ENCODE assay signal across 9 cellular contexts in genomic region chr3:52005571-52005986, GRCh38. TPM values are rescaled to one million over a fixed set of nuclear protein-coding genes. Genes with fewer than 3 reads are reported as not detected.
A peak's percentile ranks its signal among the peaks of the same experiment; 100 is the strongest.
DNase-seq lines count a peak whose midpoint lies in the region; ATAC-seq, FAIRE-seq and TF ChIP-seq lines count a peak whose summit lies in the region.
"Had no signal": no experiment of that assay in that cellular context is flagged by ENCODE, and none has a peak within 500 bp of the region (broad histone marks: within the 10 kb centered on the region; RNA-seq: fewer than 3 reads in every experiment).

No MANE protein-coding gene starts in this region.

- CTCF ChIA-PET in A673 (lab: Charles Lee) (interaction anchor here (0.5 to 1.0 kb wide), 2 partner anchors 47 to 50 kb away, joined by 3 to 4 read pairs; no protein-coding TSS in a partner anchor), mammary epithelial cell (lab: Charles Lee; ENCODE audit: low non-redundant PET) (interaction anchor here (0.5 to 0.6 kb wide), 2 partner anchors 113 to 122 kb away, joined by 3 to 8 read pairs; no protein-coding TSS in a partner anchor), HepG2 (lab: Yijun Ruan, JAX; ENCODE audit: low intra/inter-chr PET ratio, low total read pairs) (interaction anchor here (9.0 kb wide), 1 partner anchor 138 kb away, joined by 110 read pairs; no protein-coding TSS in a partner anchor)

- no peaks in the 10 kb centered on the region for H3K79me2 ChIP-seq in mammary epithelial cell (ENCODE audit: insufficient read depth, low read length)
- H3K79me2 ChIP-seq in HepG2 (ENCODE audit: insufficient read depth, low read length) = no peaks in the 10 kb centered on the region

- DNase-seq in A673 (ENCODE audit: low spot score) (peak; percentile 78), Kasumi-1 (lab: John Stamatoyannopoulos, UW) (peak; percentile 26 to 49), mammary epithelial cell (peak; percentile 63), HepG2 (ENCODE audit: low spot score) (no peak), NCI-H526 (lab: John Stamatoyannopoulos, UW) (no peak), mucosa of descending colon (no peak)
- DNase-seq: DMS53 had no signal

- H3K9me3 ChIP-seq in A673 (ENCODE audit: low read depth, low read length, poor library complexity, severe bottlenecking) (no peaks in the 10 kb centered on the region), mammary epithelial cell (replicated peaks; ENCODE audit: insufficient read depth, low read length) (no peaks in the 10 kb centered on the region), HepG2 (ENCODE audit: low read length) (no peaks in the 10 kb centered on the region), mucosa of descending colon (no peaks in the 10 kb centered on the region)

- H4K20me1 ChIP-seq in mammary epithelial cell (ENCODE audit: insufficient read depth, low read length) (no peaks in the 10 kb centered on the region), HepG2 (ENCODE audit: insufficient read depth, low read length) (no peaks in the 10 kb centered on the region)

- peaks cover 18% of the 10 kb centered on the region for H3K4me1 ChIP-seq in A673 (ENCODE audit: insufficient read depth, low read length, poor library complexity, severe bottlenecking)
- H3K4me1 ChIP-seq in mammary epithelial cell (ENCODE audit: insufficient read depth, low read length) = peaks cover 27% of the 10 kb centered on the region
- peaks cover 36% of the 10 kb centered on the region for H3K4me1 ChIP-seq in HepG2 (ENCODE audit: insufficient read depth, low read length)
- peaks cover 5% of the 10 kb centered on the region for H3K4me1 ChIP-seq in mucosa of descending colon (ENCODE audit: low read depth)

- H3K9ac ChIP-seq in mammary epithelial cell (ENCODE audit: insufficient read depth, low read length) (no peak overlapping the region), HepG2 (ENCODE audit: insufficient read depth, low read depth, low read length) (no peak overlapping the region)

- H3K27me3 ChIP-seq in A673 (replicated peaks; ENCODE audit: insufficient read depth, low read depth, low read length, poor library complexity) = no peaks in the 10 kb centered on the region
- no peaks in the 10 kb centered on the region for H3K27me3 ChIP-seq in mammary epithelial cell (ENCODE audit: insufficient read depth, low read length)
- H3K27me3 ChIP-seq in HepG2 (ENCODE audit: control insufficient read depth in 1 of 2, insufficient read depth in 2 of 2, low read length in 2 of 2) = peaks cover 0 to 45% of the 10 kb centered on the region in 2 experiments; a peak in 3 of 5 replicates

- H3K4me2 ChIP-seq in mammary epithelial cell (ENCODE audit: insufficient read depth, low read depth, low read length) (peak overlapping the region; percentile 51), HepG2 (ENCODE audit: low read depth, low read length) (peak overlapping the region; percentile 62)

- H3K36me3 ChIP-seq in A673 (ENCODE audit: insufficient read depth, low read length, poor library complexity, severe bottlenecking) (no peaks in the 10 kb centered on the region), mammary epithelial cell (ENCODE audit: insufficient read depth, low read length) (no peaks in the 10 kb centered on the region), HepG2 (replicated peaks in 1 of 2; ENCODE audit: control insufficient read depth in 1 of 2, insufficient read depth in 2 of 2, low read length in 2 of 2) (no peaks in the 10 kb centered on the region), mucosa of descending colon (ENCODE audit: low read depth) (no peaks in the 10 kb centered on the region)

- no peak for FAIRE-seq in HepG2 (lab: Jason Lieb, UNC)

- intact Hi-C loops in A673 (cut with micrococcal nuclease; ENCODE audit: unreplicated experiment) (no loop called here), mammary epithelial cell (cut with micrococcal nuclease) (loop anchor here (1.0 to 10.0 kb wide), 2 partner anchors 48 to 439 kb away; partner anchors contain the start of gene SEMA3G), HepG2 (cut with micrococcal nuclease; ENCODE audit: unreplicated experiment) (loop anchor here (2.0 kb wide), 2 partner anchors 31 to 47 kb away; no protein-coding TSS in a partner anchor), mucosa of descending colon (cut with DNase I, micrococcal nuclease) (no loop called here)

- TF ChIP-seq CTCF in A673 (conservative IDR thresholded peaks at IDR 0.05; ENCODE audit: low read depth, low read length) (no peak), mammary epithelial cell (conservative IDR thresholded peaks at IDR 0.05 in 1 of 2, IDR thresholded peaks at IDR 0.05 in 1 of 2; ENCODE audit: extremely low read depth in 1 of 2, insufficient read depth in 1 of 2, low read depth in 1 of 2, low read length in 2 of 2) (no peak), HepG2 (CRISPR knock-in tag; IDR thresholded peaks at IDR 0.05) (no peak), mucosa of descending colon (IDR thresholded peaks at IDR 0.05) (no peak)

- H3K27ac ChIP-seq in A673 (ENCODE audit: low read depth, low read length, poor library complexity, severe bottlenecking) = no peak overlapping the region
- H3K27ac ChIP-seq in mammary epithelial cell (ENCODE audit: insufficient read depth, low read depth, low read length) = no peak overlapping the region
- H3K27ac ChIP-seq in HepG2 (ENCODE audit: extremely low read length, insufficient read depth, low read length) = no peak overlapping the region

- dilution Hi-C loops in mammary epithelial cell (cut with HindIII; ENCODE audit: low sequenced_read_pairs) = no loop called here

- TF ChIP-seq RAD21 in HepG2 (CRISPR knock-in tag; IDR thresholded peaks at IDR 0.05) = no peak

- H2AFZ ChIP-seq in mammary epithelial cell (ENCODE audit: low read depth, low read length) = peak overlapping the region; percentile 73
- no peak overlapping the region for H2AFZ ChIP-seq in HepG2 (ENCODE audit: low read length)

- peak; percentile 7; the same call in 1 of the 3 replicates for ATAC-seq in HepG2
- no peak for ATAC-seq in HG03175 (IDR thresholded peaks at IDR 0.05; ENCODE audit: unreplicated experiment)
- ATAC-seq in GM19397 (IDR thresholded peaks at IDR 0.05; ENCODE audit: unreplicated experiment) = no peak
- no peak for ATAC-seq in mucosa of descending colon

- in situ Hi-C loops in mammary epithelial cell (cut with MboI; ENCODE audit: low sequenced_read_pairs in 2 of 2) = loop anchor here in 1 of 2 donors (10.0 kb wide), 1 partner anchor 49 kb away; the partner anchor contains the start of gene DUSP7
- in situ Hi-C loops in HepG2 (cut with HindIII; ENCODE audit: extremely low pct_ligation_motif_present, low pct_unique_long_range_greater_than_20kb) = no loop called here

- no peak for TF ChIP-seq POLR2A in HepG2 (IDR thresholded peaks at IDR 0.05; ENCODE audit: insufficient read depth in 1 of 2, low read depth in 2 of 2, low read length in 2 of 2)

- H3K4me3 ChIP-seq in A673 (ENCODE audit: low read depth, low read length, poor library complexity, severe bottlenecking) = no peak overlapping the region
- no peak overlapping the region for H3K4me3 ChIP-seq in mammary epithelial cell (replicated peaks in 1 of 3; ENCODE audit: insufficient read depth in 1 of 3, low read depth in 2 of 3, low read length in 3 of 3)
- H3K4me3 ChIP-seq in HepG2 (replicated peaks in 1 of 3; ENCODE audit: insufficient read depth in 1 of 3, low read depth in 2 of 3, low read length in 3 of 3) = peak overlapping the region in 1 of 3 experiments; percentile 42; a peak in 1 of 6 replicates
- H3K4me3 ChIP-seq in mucosa of descending colon = no peak overlapping the region

- TF ChIP-seq EP300 in HepG2 (IDR thresholded peaks at IDR 0.05; ENCODE audit: low read depth in 2 of 2, low read length in 2 of 2) = no peak
- no peak for TF ChIP-seq EP300 in HepG2 (CRISPR knock-in tag; IDR thresholded peaks at IDR 0.05; ENCODE audit: borderline replicate concordance)

- POLR2A ChIA-PET in A673 (lab: Charles Lee; ENCODE audit: low non-redundant PET) (interaction anchor here (0.6 kb wide), 1 partner anchor 45 kb away, joined by 3 read pairs; no protein-coding TSS in a partner anchor), HepG2 (lab: Yijun Ruan, JAX) (interaction anchor here (1.0 to 2.0 kb wide), 3 partner anchors 10 to 48 kb away, joined by 4 to 7 read pairs (median 4); partner anchors contain the start of gene RPL29)

- BruUV-seq in A673 (replicated peaks; lab: Mats Ljungman, UMichigan) = no TSS peak
- BruUV-seq in mammary epithelial cell (replicated peaks; lab: Mats Ljungman, UMichigan) = no TSS peak
- BruUV-seq in HepG2 (replicated peaks; lab: Mats Ljungman, UMichigan) = no TSS peak

- WGBS in mammary epithelial cell (ENCODE audit: low coverage, missing lambda C conversion rate) = 2% methylated on average over 9 of the region's 15 CpGs
- 0% methylated on average over 6 of the region's 15 CpGs for WGBS in HepG2 (ENCODE audit: low lambda C conversion rate)

RNA-seq across cellular contexts. Expression of gene RPL29, which starts 9.9 kb away (rescaled TPM):
- total RNA-seq in A673 (2021) = 613 and 624 TPM in 2 replicates
- 1,000 to 10,000 TPM; 1,040 to 1,174 TPM for total RNA-seq in mammary epithelial cell
- polyA plus RNA-seq in mammary epithelial cell = 2,670 TPM
- polyA minus RNA-seq in mammary epithelial cell = 407 TPM
- 1,348 and 1,507 TPM in 2 replicates for total RNA-seq in HepG2 (2016; rRNA removed; fragmentation: Illumina TruSeq; extraction: Trizol)
- 2,410 and 2,561 TPM in 2 replicates for total RNA-seq in HepG2 (2016; cell fraction: cytosol; rRNA removed; fragmentation: Illumina TruSeq; extraction: Trizol; ENCODE audit: low read depth)
- 1,336 and 1,557 TPM in 2 replicates for total RNA-seq in HepG2 (2016; cell fraction: insoluble cytoplasmic fraction; rRNA removed; fragmentation: Illumina TruSeq; extraction: Trizol)
- total RNA-seq in HepG2 (2016; cell fraction: membrane; rRNA removed; fragmentation: Illumina TruSeq; extraction: Trizol) = 3,125 and 3,259 TPM in 2 replicates
- total RNA-seq in HepG2 (2016; cell fraction: nucleus; rRNA removed; fragmentation: Illumina TruSeq; extraction: Trizol) = 561 and 582 TPM in 2 replicates
- 2,212 and 2,263 TPM in 2 replicates for polyA plus RNA-seq in HepG2 (2011; rRNA removed)
- 3,529 and 3,773 TPM in 2 replicates for polyA plus RNA-seq in HepG2 (2011; cell fraction: cytosol; rRNA removed)
- 1,156 and 1,364 TPM in 2 replicates for polyA plus RNA-seq in HepG2 (2011; cell fraction: nucleus; rRNA removed)
- 2,468 and 3,197 TPM in 2 replicates for polyA plus RNA-seq in HepG2 (2012)
- 3,334 and 3,729 TPM in 2 replicates for polyA plus RNA-seq in HepG2 (2016; cell fraction: cytosol; fragmentation: Illumina TruSeq; extraction: Trizol; ENCODE audit: low read depth)
- 2,145 and 2,237 TPM in 2 replicates for polyA plus RNA-seq in HepG2 (2016; cell fraction: insoluble cytoplasmic fraction; fragmentation: Illumina TruSeq; extraction: Trizol; ENCODE audit: low read depth)
- 4,346 and 4,410 TPM in 2 replicates for polyA plus RNA-seq in HepG2 (2016; cell fraction: membrane; fragmentation: Illumina TruSeq; extraction: Trizol; ENCODE audit: low read depth)
- 1,173 and 1,267 TPM in 2 replicates for polyA plus RNA-seq in HepG2 (2016; cell fraction: nucleus; fragmentation: Illumina TruSeq; extraction: Trizol; ENCODE audit: insufficient read depth, low read depth)
- polyA minus RNA-seq in HepG2 (2011; rRNA and poly(A)+ RNA removed; ENCODE audit: low replicate concordance) = 1,196 and 1,308 TPM in 2 replicates
- polyA minus RNA-seq in HepG2 (2011; cell fraction: cytosol; rRNA and poly(A)+ RNA removed) = 819 and 837 TPM in 2 replicates
- 324 and 432 TPM in 2 replicates for polyA minus RNA-seq in HepG2 (2011; cell fraction: nucleus; rRNA and poly(A)+ RNA removed)
- total RNA-seq in mucosa of descending colon = 100 to 1,000 TPM; 782 to 973 (median 946) TPM

RNA-seq across cellular contexts. Expression of gene ACY1, which starts 22.2 kb away (rescaled TPM):
- 6.4 and 9.3 TPM in 2 replicates for total RNA-seq in A673 (2021)
- total RNA-seq in mammary epithelial cell = 100 to 1,000 TPM in 1 of 2 donors, 10 to 100 TPM in 1; 90.5 to 107 TPM
- polyA plus RNA-seq in mammary epithelial cell = 129 TPM
- polyA minus RNA-seq in mammary epithelial cell = 147 TPM
- total RNA-seq in HepG2 (2016; rRNA removed; fragmentation: Illumina TruSeq; extraction: Trizol) = 112 and 113 TPM in 2 replicates
- total RNA-seq in HepG2 (2016; cell fraction: cytosol; rRNA removed; fragmentation: Illumina TruSeq; extraction: Trizol; ENCODE audit: low read depth) = 24.7 and 29.0 TPM in 2 replicates
- total RNA-seq in HepG2 (2016; cell fraction: insoluble cytoplasmic fraction; rRNA removed; fragmentation: Illumina TruSeq; extraction: Trizol) = 100 and 107 TPM in 2 replicates
- total RNA-seq in HepG2 (2016; cell fraction: membrane; rRNA removed; fragmentation: Illumina TruSeq; extraction: Trizol) = 29.7 and 29.8 TPM in 2 replicates
- 46.2 and 55.9 TPM in 2 replicates for total RNA-seq in HepG2 (2016; cell fraction: nucleus; rRNA removed; fragmentation: Illumina TruSeq; extraction: Trizol)
- 162 and 166 TPM in 2 replicates for polyA plus RNA-seq in HepG2 (2011; rRNA removed)
- 122 and 222 TPM in 2 replicates for polyA plus RNA-seq in HepG2 (2011; cell fraction: cytosol; rRNA removed)
- 380 and 387 TPM in 2 replicates for polyA plus RNA-seq in HepG2 (2011; cell fraction: nucleus; rRNA removed)
- polyA plus RNA-seq in HepG2 (2012) = 89.1 and 116 TPM in 2 replicates
- 18.6 and 25.0 TPM in 2 replicates for polyA plus RNA-seq in HepG2 (2016; cell fraction: cytosol; fragmentation: Illumina TruSeq; extraction: Trizol; ENCODE audit: low read depth)
- 101 and 119 TPM in 2 replicates for polyA plus RNA-seq in HepG2 (2016; cell fraction: insoluble cytoplasmic fraction; fragmentation: Illumina TruSeq; extraction: Trizol; ENCODE audit: low read depth)
- 26.8 and 28.5 TPM in 2 replicates for polyA plus RNA-seq in HepG2 (2016; cell fraction: membrane; fragmentation: Illumina TruSeq; extraction: Trizol; ENCODE audit: low read depth)
- polyA plus RNA-seq in HepG2 (2016; cell fraction: nucleus; fragmentation: Illumina TruSeq; extraction: Trizol; ENCODE audit: insufficient read depth, low read depth) = 112 and 117 TPM in 2 replicates
- 110 and 460 TPM in 2 replicates for polyA minus RNA-seq in HepG2 (2011; rRNA and poly(A)+ RNA removed; ENCODE audit: low replicate concordance)
- polyA minus RNA-seq in HepG2 (2011; cell fraction: cytosol; rRNA and poly(A)+ RNA removed) = 133 and 142 TPM in 2 replicates
- 75.1 and 77.0 TPM in 2 replicates for polyA minus RNA-seq in HepG2 (2011; cell fraction: nucleus; rRNA and poly(A)+ RNA removed)
- 100 to 1,000 TPM in 2 of 3 donors, 10 to 100 TPM in 1; 79.9 to 180 (median 133) TPM for total RNA-seq in mucosa of descending colon

RNA-seq across cellular contexts. Expression of gene ABHD14A, which starts 30.7 kb away (rescaled TPM):
- total RNA-seq in A673 (2021) (3.7 and 5.6 TPM in 2 replicates), mammary epithelial cell (10 to 100 TPM in 1 of 2 donors, 1 to 10 TPM in 1; 9.7 to 10.0 TPM), HepG2 (2016; rRNA removed; fragmentation: Illumina TruSeq; extraction: Trizol) (12.3 and 29.5 TPM in 2 replicates), mucosa of descending colon (10 to 100 TPM in 1 of 3 donors, 1 to 10 TPM in 2; 6.3 to 14.8 (median 9.1) TPM)
- polyA plus RNA-seq in mammary epithelial cell (15.4 TPM), HepG2 (2011; rRNA removed) (46.9 and 53.9 TPM in 2 replicates)
- 3.2 TPM for polyA minus RNA-seq in mammary epithelial cell
- total RNA-seq in HepG2 (2016; cell fraction: cytosol; rRNA removed; fragmentation: Illumina TruSeq; extraction: Trizol; ENCODE audit: low read depth) = 29.8 and 42.0 TPM in 2 replicates
- total RNA-seq in HepG2 (2016; cell fraction: insoluble cytoplasmic fraction; rRNA removed; fragmentation: Illumina TruSeq; extraction: Trizol) = 13.9 and 25.2 TPM in 2 replicates
- total RNA-seq in HepG2 (2016; cell fraction: membrane; rRNA removed; fragmentation: Illumina TruSeq; extraction: Trizol) = 28.5 and 40.2 TPM in 2 replicates
- 14.6 and 20.6 TPM in 2 replicates for total RNA-seq in HepG2 (2016; cell fraction: nucleus; rRNA removed; fragmentation: Illumina TruSeq; extraction: Trizol)
- polyA plus RNA-seq in HepG2 (2011; cell fraction: cytosol; rRNA removed) = 62.7 and 81.3 TPM in 2 replicates
- 21.1 and 27.5 TPM in 2 replicates for polyA plus RNA-seq in HepG2 (2011; cell fraction: nucleus; rRNA removed)
- 15.4 and 26.5 TPM in 2 replicates for polyA plus RNA-seq in HepG2 (2012)
- polyA plus RNA-seq in HepG2 (2016; cell fraction: cytosol; fragmentation: Illumina TruSeq; extraction: Trizol; ENCODE audit: low read depth) = 43.5 and 57.3 TPM in 2 replicates
- 16.4 and 20.9 TPM in 2 replicates for polyA plus RNA-seq in HepG2 (2016; cell fraction: insoluble cytoplasmic fraction; fragmentation: Illumina TruSeq; extraction: Trizol; ENCODE audit: low read depth)
- 38.0 and 46.5 TPM in 2 replicates for polyA plus RNA-seq in HepG2 (2016; cell fraction: membrane; fragmentation: Illumina TruSeq; extraction: Trizol; ENCODE audit: low read depth)
- polyA plus RNA-seq in HepG2 (2016; cell fraction: nucleus; fragmentation: Illumina TruSeq; extraction: Trizol; ENCODE audit: insufficient read depth, low read depth) = 40.2 and 40.9 TPM in 2 replicates
- 36.2 and 41.1 TPM in 2 replicates for polyA minus RNA-seq in HepG2 (2011; rRNA and poly(A)+ RNA removed; ENCODE audit: low replicate concordance)
- polyA minus RNA-seq in HepG2 (2011; cell fraction: cytosol; rRNA and poly(A)+ RNA removed) = 12.3 and 12.7 TPM in 2 replicates
- polyA minus RNA-seq in HepG2 (2011; cell fraction: nucleus; rRNA and poly(A)+ RNA removed) = 2.2 and 3.2 TPM in 2 replicates

RNA-seq across cellular contexts. Expression of gene ABHD14B, which starts 31.7 kb away (rescaled TPM):
- total RNA-seq in A673 (2021) (7.3 and 11.4 TPM in 2 replicates), mammary epithelial cell (10 to 100 TPM; 20.5 to 24.9 TPM), HepG2 (2016; rRNA removed; fragmentation: Illumina TruSeq; extraction: Trizol) (40.4 and 44.4 TPM in 2 replicates), mucosa of descending colon (10 to 100 TPM; 63.4 to 84.0 (median 81.0) TPM)
- polyA plus RNA-seq in mammary epithelial cell (34.8 TPM), HepG2 (2011; rRNA removed) (102 and 108 TPM in 2 replicates)
- polyA minus RNA-seq in mammary epithelial cell = 29.5 TPM
- total RNA-seq in HepG2 (2016; cell fraction: cytosol; rRNA removed; fragmentation: Illumina TruSeq; extraction: Trizol; ENCODE audit: low read depth) = 13.6 and 18.3 TPM in 2 replicates
- total RNA-seq in HepG2 (2016; cell fraction: insoluble cytoplasmic fraction; rRNA removed; fragmentation: Illumina TruSeq; extraction: Trizol) = 39.5 and 45.7 TPM in 2 replicates
- 31.7 and 38.5 TPM in 2 replicates for total RNA-seq in HepG2 (2016; cell fraction: membrane; rRNA removed; fragmentation: Illumina TruSeq; extraction: Trizol)
- 23.4 and 24.3 TPM in 2 replicates for total RNA-seq in HepG2 (2016; cell fraction: nucleus; rRNA removed; fragmentation: Illumina TruSeq; extraction: Trizol)
- polyA plus RNA-seq in HepG2 (2011; cell fraction: cytosol; rRNA removed) = 95.9 and 104 TPM in 2 replicates
- 69.4 and 73.2 TPM in 2 replicates for polyA plus RNA-seq in HepG2 (2011; cell fraction: nucleus; rRNA removed)
- 40.5 and 57.0 TPM in 2 replicates for polyA plus RNA-seq in HepG2 (2012)
- polyA plus RNA-seq in HepG2 (2016; cell fraction: cytosol; fragmentation: Illumina TruSeq; extraction: Trizol; ENCODE audit: low read depth) = 22.6 and 24.5 TPM in 2 replicates
- polyA plus RNA-seq in HepG2 (2016; cell fraction: insoluble cytoplasmic fraction; fragmentation: Illumina TruSeq; extraction: Trizol; ENCODE audit: low read depth) = 68.7 and 73.5 TPM in 2 replicates
- 44.0 and 45.5 TPM in 2 replicates for polyA plus RNA-seq in HepG2 (2016; cell fraction: membrane; fragmentation: Illumina TruSeq; extraction: Trizol; ENCODE audit: low read depth)
- 59.0 and 60.0 TPM in 2 replicates for polyA plus RNA-seq in HepG2 (2016; cell fraction: nucleus; fragmentation: Illumina TruSeq; extraction: Trizol; ENCODE audit: insufficient read depth, low read depth)
- polyA minus RNA-seq in HepG2 (2011; rRNA and poly(A)+ RNA removed; ENCODE audit: low replicate concordance) = 111 and 118 TPM in 2 replicates
- 32.2 and 37.7 TPM in 2 replicates for polyA minus RNA-seq in HepG2 (2011; cell fraction: cytosol; rRNA and poly(A)+ RNA removed)
- 17.9 and 25.7 TPM in 2 replicates for polyA minus RNA-seq in HepG2 (2011; cell fraction: nucleus; rRNA and poly(A)+ RNA removed)

RNA-seq across cellular contexts. Expression of gene PCBP4, which starts 38.3 kb away (rescaled TPM):
- 5.3 and 8.1 TPM in 2 replicates for total RNA-seq in A673 (2021)
- 10 to 100 TPM; 51.0 to 61.1 TPM for total RNA-seq in mammary epithelial cell
- 65.6 TPM for polyA plus RNA-seq in mammary epithelial cell
- 52.8 TPM for polyA minus RNA-seq in mammary epithelial cell
- 32.5 and 36.8 TPM in 2 replicates for total RNA-seq in HepG2 (2016; rRNA removed; fragmentation: Illumina TruSeq; extraction: Trizol)
- 26.7 and 28.9 TPM in 2 replicates for total RNA-seq in HepG2 (2016; cell fraction: cytosol; rRNA removed; fragmentation: Illumina TruSeq; extraction: Trizol; ENCODE audit: low read depth)
- 31.0 and 37.9 TPM in 2 replicates for total RNA-seq in HepG2 (2016; cell fraction: insoluble cytoplasmic fraction; rRNA removed; fragmentation: Illumina TruSeq; extraction: Trizol)
- total RNA-seq in HepG2 (2016; cell fraction: membrane; rRNA removed; fragmentation: Illumina TruSeq; extraction: Trizol) = 44.9 and 54.5 TPM in 2 replicates
- 17.4 and 21.9 TPM in 2 replicates for total RNA-seq in HepG2 (2016; cell fraction: nucleus; rRNA removed; fragmentation: Illumina TruSeq; extraction: Trizol)
- polyA plus RNA-seq in HepG2 (2011; rRNA removed) = 51.3 and 58.9 TPM in 2 replicates
- 33.8 and 49.2 TPM in 2 replicates for polyA plus RNA-seq in HepG2 (2011; cell fraction: cytosol; rRNA removed)
- polyA plus RNA-seq in HepG2 (2011; cell fraction: nucleus; rRNA removed) = 143 and 178 TPM in 2 replicates
- 14.2 and 28.3 TPM in 2 replicates for polyA plus RNA-seq in HepG2 (2012)
- polyA plus RNA-seq in HepG2 (2016; cell fraction: cytosol; fragmentation: Illumina TruSeq; extraction: Trizol; ENCODE audit: low read depth) = 36.6 and 43.0 TPM in 2 replicates
- 42.3 and 45.0 TPM in 2 replicates for polyA plus RNA-seq in HepG2 (2016; cell fraction: insoluble cytoplasmic fraction; fragmentation: Illumina TruSeq; extraction: Trizol; ENCODE audit: low read depth)
- 49.2 and 54.4 TPM in 2 replicates for polyA plus RNA-seq in HepG2 (2016; cell fraction: membrane; fragmentation: Illumina TruSeq; extraction: Trizol; ENCODE audit: low read depth)
- polyA plus RNA-seq in HepG2 (2016; cell fraction: nucleus; fragmentation: Illumina TruSeq; extraction: Trizol; ENCODE audit: insufficient read depth, low read depth) = 57.5 and 60.6 TPM in 2 replicates
- polyA minus RNA-seq in HepG2 (2011; rRNA and poly(A)+ RNA removed; ENCODE audit: low replicate concordance) = 19.8 and 51.2 TPM in 2 replicates
- polyA minus RNA-seq in HepG2 (2011; cell fraction: cytosol; rRNA and poly(A)+ RNA removed) = 15.7 and 19.8 TPM in 2 replicates
- polyA minus RNA-seq in HepG2 (2011; cell fraction: nucleus; rRNA and poly(A)+ RNA removed) = 12.0 and 15.7 TPM in 2 replicates
- total RNA-seq in mucosa of descending colon = 10 to 100 TPM; 17.8 to 41.9 (median 25.9) TPM

Comparison
In these comparisons a context has a peak if more than half of its experiments do, and no peak if none do; other contexts are left out.
1. DNase-seq: peak in A673 (single experiment), Kasumi-1 (2 of 2) and mammary epithelial cell (single experiment); none in HepG2 (single experiment), NCI-H526 (0 of 2) and mucosa of descending colon (0 of 3).
2. intact Hi-C loops: an anchor here in mammary epithelial cell (1.0 to 10.0 kb wide) and HepG2 (2.0 kb wide); none called in A673 and mucosa of descending colon.